Comparison of ENCODE assay signal across 10 cellular contexts in genomic region chr3:105967117-105967516, GRCh38.
DNase-seq lines count a peak whose midpoint lies in the region; TF ChIP-seq lines count a peak whose summit lies in the region.
"Had no signal": no experiment of that assay in that cellular context is flagged by ENCODE, and none has a peak within 500 bp of the region (broad histone marks: within the 10 kb centered on the region; RNA-seq: fewer than 3 reads in every experiment).

No MANE protein-coding gene starts in this region.

- H3K27me3 Mint-ChIP-seq in activated naive CD8-positive, alpha-beta T cell treated with anti-CD3 and anti-CD28 coated beads for 36 hours, result no peaks in the 10 kb centered on the region

- H3K4me1 Mint-ChIP-seq in activated naive CD8-positive, alpha-beta T cell treated with anti-CD3 and anti-CD28 coated beads for 36 hours, result no peaks in the 10 kb centered on the region

- peaks cover 20% of the 10 kb centered on the region for H3K36me3 Mint-ChIP-seq in activated naive CD8-positive, alpha-beta T cell treated with anti-CD3 and anti-CD28 coated beads for 36 hours

- TF ChIP-seq CTCF in GM13977 (IDR thresholded peaks at IDR 0.05; ENCODE audit: extremely low read depth, insufficient read depth, missing control alignments), result no peak

- no peak overlapping the region for H3K27ac Mint-ChIP-seq in activated naive CD8-positive, alpha-beta T cell treated with anti-CD3 and anti-CD28 coated beads for 36 hours
- H3K27ac Mint-ChIP-seq: activated naive CD4-positive, alpha-beta T cell treated with anti-CD3 and anti-CD28 coated beads, Interleukin-2, amount 50 U/mL, for 72 hours had no signal

- DNase-seq in ELR (ENCODE audit: low read depth) (peak; percentile 22), NCI-H460 (ENCODE audit: extremely low read depth, low read depth) (peak; percentile 11), dedifferentiated amniotic fluid mesenchymal stem cell (ENCODE audit: extremely low spot score) (peak; percentile 20), renal cortical epithelial cell (ENCODE audit: low read depth) (peak; percentile 38), activated gamma-delta T cell treated with Interleukin-2 at 50 U/mL for 16 hours (no peak), GM13977 (ENCODE audit: low spot score) (no peak)
- DNase-seq in activated naive CD8-positive, alpha-beta T cell treated with anti-CD3 and anti-CD28 coated beads for 36 hours, result no peak
- DNase-seq in activated CD4-positive, alpha-beta T cell treated with anti-CD3 and anti-CD28 coated beads, Interleukin-2, amount 50 U/mL, for 48 hours, result no peak
- DNase-seq: activated CD8-positive, alpha-beta memory T cell treated with anti-CD3 and anti-CD28 coated beads, Interleukin-2, amount 50 U/mL, for 4 hours had no signal

- no peak overlapping the region for H3K4me3 Mint-ChIP-seq in activated naive CD8-positive, alpha-beta T cell treated with anti-CD3 and anti-CD28 coated beads for 36 hours

- H3K9me3 Mint-ChIP-seq in activated naive CD8-positive, alpha-beta T cell treated with anti-CD3 and anti-CD28 coated beads for 36 hours, result peaks cover 17% of the 10 kb centered on the region

- in situ Hi-C loops in GM13977 (cut with MboI; ENCODE audit: low pct_unique_long_range_greater_than_20kb, low sequenced_read_pairs, unreplicated experiment), result no loop called here

Comparison
In these comparisons a context has a peak if more than half of its experiments do, and no peak if none do; other contexts are left out.
1. DNase-seq: peak in ELR (single experiment), NCI-H460 (single experiment), dedifferentiated amniotic fluid mesenchymal stem cell (single experiment) and renal cortical epithelial cell (single experiment); none in activated gamma-delta T cell treated with Interleukin-2 at 50 U/mL for 16 hours (single experiment), GM13977 (single experiment), activated naive CD8-positive, alpha-beta T cell treated with anti-CD3 and anti-CD28 coated beads for 36 hours (single experiment) and activated CD4-positive, alpha-beta T cell treated with anti-CD3 and anti-CD28 coated beads, Interleukin-2, amount 50 U/mL, for 48 hours (0 of 2).